ENCODE assay signal across 1 cellular context in the genomic region with DNA sequence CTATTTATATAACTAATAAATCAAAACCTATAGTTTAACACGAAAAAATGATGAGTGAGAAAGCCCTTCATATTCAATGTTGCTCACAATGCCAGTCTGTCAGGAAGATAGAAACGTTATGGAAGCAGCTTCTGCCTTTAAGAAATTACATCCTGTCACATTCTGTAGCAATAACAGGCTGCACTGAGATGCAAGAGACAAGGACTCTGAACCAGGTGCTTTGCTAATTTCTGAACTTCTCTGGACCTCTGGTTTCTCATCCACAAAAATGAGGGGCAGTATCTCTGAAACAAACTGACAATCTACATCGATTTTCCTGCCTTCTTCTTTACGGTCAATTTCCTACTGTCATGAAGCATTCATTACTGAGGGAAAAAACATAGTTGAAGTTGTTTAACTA.
TF ChIP-seq lines count a peak whose summit lies in the region.

No MANE protein-coding gene starts in this region.

TF ChIP-seq in K562, 482 proteins besides CTCF, POLR2A, EP300 and RAD21:
- TF ChIP-seq SP2 (IDR thresholded peaks at IDR 0.05; ENCODE audit: extremely low read depth, low read depth, low read length, poor library complexity, severe bottlenecking) (no peak), TRIM24 (IDR thresholded peaks at IDR 0.05) (no peak), POLR3A (IDR thresholded peaks at IDR 0.05; ENCODE audit: borderline replicate concordance, extremely low read depth, insufficient read depth, insufficient read length) (no peak), SRSF3 (IDR thresholded peaks at IDR 0.05; ENCODE audit: insufficient read depth, low read length) (no peak), ZNF76 (CRISPR knock-in tag; IDR thresholded peaks at IDR 0.05; ENCODE audit: borderline replicate concordance) (no peak), MTA2 (IDR thresholded peaks at IDR 0.05; ENCODE audit: low read depth) (no peak), ZNF3 (CRISPR knock-in tag; IDR thresholded peaks at IDR 0.05) (no peak), KAT8 (IDR thresholded peaks at IDR 0.05; ENCODE audit: low read depth) (no peak), ILF3 (IDR thresholded peaks at IDR 0.05; ENCODE audit: borderline replicate concordance) (no peak), CREB1 (IDR thresholded peaks at IDR 0.05) (no peak), CREB1 (CRISPR knock-in tag; IDR thresholded peaks at IDR 0.05) (no peak), SMARCC2 (IDR thresholded peaks at IDR 0.05; ENCODE audit: low read depth) (no peak), ESRRA (IDR thresholded peaks at IDR 0.05; ENCODE audit: borderline replicate concordance, low read depth) (no peak), ZFX (CRISPR knock-in tag; IDR thresholded peaks at IDR 0.05) (no peak), RB1 (IDR thresholded peaks at IDR 0.05; ENCODE audit: low read depth) (no peak)
